8 cellular contexts compared by ENCODE assay signal in genomic region chr14:55454264-55455151, GRCh38. TPM values are rescaled to one million over a fixed set of nuclear protein-coding genes. Genes with fewer than 3 reads are reported as not detected.
DNase-seq lines count a peak whose midpoint lies in the region; ATAC-seq and TF ChIP-seq lines count a peak whose summit lies in the region.

No MANE protein-coding gene starts in this region.

- no peaks in the 10 kb centered on the region for H3K9me3 Mint-ChIP-seq in progenitor cell of endocrine pancreas (ENCODE audit: low read depth)

- TF ChIP-seq CTCF in AG10803 (conservative IDR thresholded peaks at IDR 0.05; ENCODE audit: low read length) = no peak
- TF ChIP-seq CTCF in Panc1 (IDR thresholded peaks at IDR 0.05) = no peak
- no peak for TF ChIP-seq CTCF in fibroblast of lung (conservative IDR thresholded peaks at IDR 0.05 in 1 of 2, IDR thresholded peaks at IDR 0.05 in 1 of 2; ENCODE audit: low read depth in 1 of 2, low read length in 2 of 2)
- no peak for TF ChIP-seq CTCF in progenitor cell of endocrine pancreas (IDR thresholded peaks at IDR 0.05; ENCODE audit: unreplicated experiment)

- H3K27ac ChIP-seq in Panc1 (ENCODE audit: low read length) (peak overlapping the region; percentile 99), fibroblast of lung (ENCODE audit: insufficient read depth, low read length) (no peak overlapping the region)

- H3K36me3 Mint-ChIP-seq in progenitor cell of endocrine pancreas (ENCODE audit: insufficient read depth) = no peaks in the 10 kb centered on the region

- H2AFZ ChIP-seq in fibroblast of lung (ENCODE audit: low read length) = no peak overlapping the region

- peaks cover 20% of the 10 kb centered on the region for H3K4me1 Mint-ChIP-seq in progenitor cell of endocrine pancreas (ENCODE audit: low read depth)

- intact Hi-C loops in Panc1 (cut with micrococcal nuclease; ENCODE audit: unreplicated experiment) = no loop called here

- H3K4me3 ChIP-seq in AG10803 (ENCODE audit: low read length) (no peak overlapping the region), Panc1 (ENCODE audit: low read depth in 2 of 2, low read length in 2 of 2) (peak overlapping the region; percentile 11 to 33; a peak in 3 of 4 replicates), fibroblast of lung (replicated peaks in 1 of 4; ENCODE audit: control extremely low read depth in 1 of 4, insufficient read depth in 1 of 4, low read depth in 3 of 4, low read length in 4 of 4) (peak overlapping the region in 1 of 4 experiments; percentile 1)

- H3K27ac Mint-ChIP-seq in progenitor cell of endocrine pancreas = peak overlapping the region; percentile 25

- no peaks in the 10 kb centered on the region for H3K79me2 ChIP-seq in fibroblast of lung (ENCODE audit: control insufficient read depth, insufficient read depth, low read length)

- no peaks in the 10 kb centered on the region for H3K36me3 ChIP-seq in Panc1 (ENCODE audit: control insufficient read depth, insufficient read depth, low read length)
- no peaks in the 10 kb centered on the region for H3K36me3 ChIP-seq in fibroblast of lung (ENCODE audit: control insufficient read depth, insufficient read depth, low read length)

- POLR2A ChIA-PET in Panc1 (lab: Charles Lee) = interaction anchor here (0.6 to 0.7 kb wide), 4 partner anchors 16 to 171 kb away, joined by 3 to 9 read pairs (median 5); no protein-coding TSS in a partner anchor

- H3K4me1 ChIP-seq in Panc1 (ENCODE audit: control insufficient read depth, insufficient read depth, low read length) (peaks cover 81% of the 10 kb centered on the region), fibroblast of lung (ENCODE audit: control insufficient read depth, extremely low read depth, insufficient read depth, low read length) (peaks cover 11% of the 10 kb centered on the region)

- DNase-seq in AG10803 (ENCODE audit: low read depth) (peak; percentile 52), Kasumi-1 (lab: John Stamatoyannopoulos, UW) (peak; percentile 81 to 84), Panc1 (ENCODE audit: low read depth, low spot score) (no peak), fibroblast of lung (ENCODE audit: low read depth in 2 of 2) (peak; percentile 73 to 89), progenitor cell of endocrine pancreas (ENCODE audit: low spot score, unreplicated experiment) (no peak), T-helper 2 cell (no peak)

- BruUV-seq in Panc1 (replicated peaks; lab: Mats Ljungman, UMichigan) = no TSS peak

- no peaks in the 10 kb centered on the region for H4K20me1 ChIP-seq in fibroblast of lung (ENCODE audit: control insufficient read depth, extremely low read depth, insufficient read depth, low read length)

- in situ Hi-C loops in Panc1 (cut with HindIII; ENCODE audit: low pct_unique_long_range_greater_than_20kb, low sequenced_read_pairs) = no loop called here

- no peak overlapping the region for H3K4me3 Mint-ChIP-seq in progenitor cell of endocrine pancreas (ENCODE audit: low read depth)

- no peak overlapping the region for H3K9ac ChIP-seq in fibroblast of lung (ENCODE audit: insufficient read depth, low read length)

- H3K9me3 ChIP-seq in Panc1 (ENCODE audit: control insufficient read depth, insufficient read depth, low read depth, low read length) (no peaks in the 10 kb centered on the region), fibroblast of lung (ENCODE audit: control insufficient read depth, insufficient read depth, low read depth, low read length) (no peaks in the 10 kb centered on the region)

- peak; percentile 86 for ATAC-seq in Panc1
- ATAC-seq in HG03378 (IDR thresholded peaks at IDR 0.05; ENCODE audit: unreplicated experiment) = no peak
- ATAC-seq in GM19351 (IDR thresholded peaks at IDR 0.05; ENCODE audit: unreplicated experiment) = no peak

- H3K27me3 ChIP-seq in Panc1 (ENCODE audit: control insufficient read depth, insufficient read depth, low read length) (no peaks in the 10 kb centered on the region), fibroblast of lung (ENCODE audit: control insufficient read depth, insufficient read depth, low read length) (no peaks in the 10 kb centered on the region)

- H3K27me3 Mint-ChIP-seq in progenitor cell of endocrine pancreas = peaks cover 7% of the 10 kb centered on the region

- no peak overlapping the region for H3K4me2 ChIP-seq in fibroblast of lung (ENCODE audit: extremely low read depth, insufficient read depth, low read length)

- CTCF ChIA-PET in Panc1 (lab: Charles Lee) = interaction anchor here (1.1 kb wide), 2 partner anchors 8 to 43 kb away, joined by 3 to 5 read pairs; no protein-coding TSS in a partner anchor

RNA-seq across cellular contexts. Expression of gene TBPL2, which starts 14.1 kb away (rescaled TPM):
- total RNA-seq in Panc1 (2021; ENCODE audit: unreplicated experiment) (not detected), fibroblast of lung (not detected in 2 replicates), progenitor cell of endocrine pancreas (not detected in 2 replicates)
- polyA plus RNA-seq in Panc1 (2012; ENCODE audit: insufficient read length) = not detected
- polyA plus RNA-seq in fibroblast of lung = not detected in 2 replicates
- polyA plus RNA-seq in fibroblast of lung (2012) = not detected in 2 replicates
- polyA minus RNA-seq in fibroblast of lung (ENCODE audit: low replicate concordance) = not detected in 2 replicates

RNA-seq across cellular contexts. Expression of gene ATG14, which starts 42.9 kb away (rescaled TPM):
- 7.1 TPM for total RNA-seq in Panc1 (2021; ENCODE audit: unreplicated experiment)
- 3.3 TPM for polyA plus RNA-seq in Panc1 (2012; ENCODE audit: insufficient read length)
- total RNA-seq in fibroblast of lung = 18.5 and 21.6 TPM in 2 replicates
- 7.2 and 9.9 TPM in 2 replicates for polyA plus RNA-seq in fibroblast of lung
- 5.9 and 8.4 TPM in 2 replicates for polyA plus RNA-seq in fibroblast of lung (2012)
- 6.2 and 7.4 TPM in 2 replicates for polyA minus RNA-seq in fibroblast of lung (ENCODE audit: low replicate concordance)
- 14.9 and 15.0 TPM in 2 replicates for total RNA-seq in progenitor cell of endocrine pancreas

Comparison
In these comparisons a context has a peak if more than half of its experiments do, and no peak if none do; other contexts are left out.
1. DNase-seq: peak in AG10803 (single experiment), Kasumi-1 (2 of 2) and fibroblast of lung (2 of 2); none in Panc1 (single experiment), progenitor cell of endocrine pancreas (single experiment) and T-helper 2 cell (0 of 5).